ENCODE assay signal across 8 cellular contexts in the genomic region with DNA sequence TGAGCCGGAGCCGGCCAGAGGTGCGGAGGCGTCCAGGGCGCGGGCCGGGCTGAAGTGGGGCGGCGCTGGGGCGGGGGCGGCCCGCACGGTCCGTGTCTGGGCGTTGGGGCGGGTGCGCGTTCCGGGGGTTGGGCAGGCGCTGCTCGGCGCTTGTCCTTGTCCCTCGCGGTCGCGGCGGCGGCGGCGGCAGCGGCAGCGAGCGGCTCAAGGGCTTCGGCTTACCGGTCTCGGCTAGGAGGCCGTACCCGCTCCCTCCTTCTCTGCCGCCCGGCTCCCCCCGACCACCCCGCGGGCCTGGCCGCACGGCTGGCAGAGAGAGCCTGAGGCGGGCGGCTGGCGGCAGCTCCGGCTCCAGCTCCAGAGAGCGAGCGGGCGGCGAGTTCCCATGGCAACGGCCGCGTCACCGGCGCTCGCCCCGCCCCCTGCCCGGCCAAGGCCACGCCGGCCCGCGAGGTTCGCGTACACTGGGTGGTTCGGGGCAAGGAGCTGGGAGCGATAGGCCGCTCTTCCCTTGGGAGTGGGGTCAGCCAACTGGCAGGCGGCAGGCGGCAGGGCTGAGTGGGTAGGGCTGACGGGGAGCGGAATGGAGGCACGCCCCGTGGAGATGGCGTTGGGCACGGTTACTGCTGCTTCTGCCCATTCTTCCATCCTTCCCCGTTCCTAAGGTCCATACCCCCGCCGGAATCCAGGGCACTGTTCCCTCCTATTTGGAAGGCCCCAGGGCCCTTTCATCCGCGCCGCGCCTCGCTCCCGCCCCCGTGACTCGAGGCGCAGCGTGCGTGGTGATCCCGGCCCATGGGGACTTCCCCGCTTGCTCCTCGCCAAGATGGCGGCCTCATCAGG. TPM values are rescaled to one million over a fixed set of nuclear protein-coding genes. Genes with fewer than 3 reads are reported as not detected.
A peak's percentile ranks its signal among the peaks of the same experiment; 100 is the strongest.
DNase-seq lines count a peak whose midpoint lies in the region; ATAC-seq and TF ChIP-seq lines count a peak whose summit lies in the region.

A gene with protein sequence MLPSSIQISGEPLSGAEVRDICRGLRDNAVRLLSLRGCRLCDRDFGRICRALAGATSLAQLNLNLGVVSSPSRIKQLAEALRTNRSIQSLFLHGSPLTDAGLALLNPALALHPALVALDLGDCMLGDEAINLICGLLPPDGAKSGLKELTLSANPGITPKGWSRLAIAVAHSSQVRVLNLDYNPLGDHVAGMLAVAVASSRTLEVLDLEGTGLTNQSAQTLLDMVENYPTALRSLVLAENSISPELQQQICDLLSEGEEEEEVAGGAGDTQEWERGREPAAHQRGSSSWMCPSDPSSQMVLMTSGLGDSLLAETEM (minus strand): TSS at position 363 of the 843 bp plus-strand sequence. CDS start 561 bp downstream, outside the sequence.

- H3K36me3 Mint-ChIP-seq in CD8-positive, alpha-beta T cell: peaks cover 49% of the 10 kb centered on the region

- intact Hi-C loops in CD8-positive, alpha-beta T cell (cut with DNase I, micrococcal nuclease): loop anchor here (5.0 to 10.0 kb wide), 3 partner anchors 453 to 1775 kb away; a partner anchor contains a TSS
- intact Hi-C loops in heart right ventricle (cut with DNase I) (loop anchor here in 9 of 10 donors (5.0 to 10.0 kb wide), 7 partner anchors 43 to 325 kb away; a partner anchor contains a TSS), tibial artery (cut with DNase I; ENCODE audit: low total_unique reads) (loop anchor here (5.0 to 10.0 kb wide), 3 partner anchors 67 to 245 kb away; a partner anchor contains a TSS)

- peaks cover 16% of the 10 kb centered on the region for H3K27me3 Mint-ChIP-seq in CD8-positive, alpha-beta T cell (ENCODE audit: low read depth)

- TF ChIP-seq CTCF in CD8-positive, alpha-beta T cell (IDR thresholded peaks at IDR 0.05): no peak
- TF ChIP-seq CTCF in heart right ventricle (IDR thresholded peaks at IDR 0.05) (no peak), tibial artery (IDR thresholded peaks at IDR 0.05) (no peak)

- no peaks in the 10 kb centered on the region for H3K27me3 ChIP-seq in CD8-positive, alpha-beta T cell (ENCODE audit: insufficient read depth, low read length)
- no peaks in the 10 kb centered on the region for H3K27me3 ChIP-seq in adipocyte (replicated peaks; ENCODE audit: control insufficient read depth, insufficient read depth, low read length)
- peaks cover 0 to 27% (median 0%) of the 10 kb centered on the region in 7 donors for H3K27me3 ChIP-seq in heart right ventricle
- H3K27me3 ChIP-seq in tibial artery: no peaks in the 10 kb centered on the region

- CTCF ChIA-PET in CD8-positive, alpha-beta T cell (lab: Charles Lee): interaction anchor here (0.9 to 1.5 kb wide), 3 partner anchors 14 to 247 kb away, joined by 3 read pairs; a partner anchor contains a TSS

- H3K9ac ChIP-seq in adipocyte (ENCODE audit: low read length): peak within 1 kb of the TSS; percentile 59

- peak within 1 kb of the TSS; percentile 80 for H3K4me3 Mint-ChIP-seq in CD8-positive, alpha-beta T cell

- H3K36me3 ChIP-seq in CD8-positive, alpha-beta T cell (ENCODE audit: insufficient read depth, low read length): peaks cover 17% of the 10 kb centered on the region
- H3K36me3 ChIP-seq in adipocyte (ENCODE audit: control insufficient read depth, insufficient read depth, low read length, severe bottlenecking) (peaks cover 47% of the 10 kb centered on the region), heart right ventricle (peaks cover 0 to 56% (median 35%) of the 10 kb centered on the region in 9 donors), tibial artery (peaks cover 31 to 50% (median 38%) of the 10 kb centered on the region in 3 donors)

- ATAC-seq in CD8-positive, alpha-beta T cell: peak; percentile 71
- ATAC-seq in GM19467 (IDR thresholded peaks at IDR 0.05; ENCODE audit: unreplicated experiment) (peak; percentile 43), heart right ventricle (peak; percentile 75 to 90 (median 79))

- no peak within 1 kb of the TSS for H3K27ac ChIP-seq in CD8-positive, alpha-beta T cell (ENCODE audit: low read depth, low read length)
- peak within 1 kb of the TSS in 9 of 10 donors; percentile 61 to 79 (median 73) for H3K27ac ChIP-seq in heart right ventricle
- H3K27ac ChIP-seq in tibial artery: peak within 1 kb of the TSS; percentile 35 to 51

- no peak within 1 kb of the TSS for H3K27ac Mint-ChIP-seq in CD8-positive, alpha-beta T cell

- WGBS in heart right ventricle, 2 donors: 6 to 7% methylated on average over 80 to 95 of the region's 96 CpGs

- H3K9me3 Mint-ChIP-seq in CD8-positive, alpha-beta T cell: no peaks in the 10 kb centered on the region

- H3K4me3 ChIP-seq in CD8-positive, alpha-beta T cell (ENCODE audit: low read depth, low read length): peak within 1 kb of the TSS; percentile 53
- peak within 1 kb of the TSS; percentile 69 for H3K4me3 ChIP-seq in adipocyte (ENCODE audit: low read length)
- H3K4me3 ChIP-seq in heart right ventricle: peak within 1 kb of the TSS; percentile 49 to 93 (median 70)
- peak within 1 kb of the TSS; percentile 61 to 75 for H3K4me3 ChIP-seq in tibial artery

- peak; percentile 57 to 83 (median 68) for DNase-seq in CD8-positive, alpha-beta T cell
- DNase-seq in KG1 (lab: John Stamatoyannopoulos, UW) (peak; percentile 19), T follicular helper cell (ENCODE audit: low read depth) (peak; percentile 71), adipocyte (ENCODE audit: low read depth) (peak; percentile 94), heart right ventricle (peak; percentile 84 to 94), pons (ENCODE audit: low spot score) (peak; percentile 63), tibial artery (peak; percentile 78 to 93)

- POLR2A ChIA-PET in CD8-positive, alpha-beta T cell (lab: Charles Lee): interaction anchor here (0.8 to 1.5 kb wide), 6 partner anchors 8 to 526 kb away, joined by 3 to 4 read pairs (median 3); a partner anchor contains a TSS

- peaks cover 22% of the 10 kb centered on the region for H3K4me1 ChIP-seq in CD8-positive, alpha-beta T cell (ENCODE audit: insufficient read depth, low read length)
- peaks cover 9% of the 10 kb centered on the region for H3K4me1 ChIP-seq in adipocyte (ENCODE audit: control insufficient read depth, insufficient read depth, low read length)
- peaks cover 17 to 79% (median 64%) of the 10 kb centered on the region in 9 donors for H3K4me1 ChIP-seq in heart right ventricle
- peaks cover 0 to 45% (median 28%) of the 10 kb centered on the region in 4 donors for H3K4me1 ChIP-seq in tibial artery

- H3K4me1 Mint-ChIP-seq in CD8-positive, alpha-beta T cell (ENCODE audit: low read depth): peaks cover 33% of the 10 kb centered on the region

- no peaks in the 10 kb centered on the region for H3K9me3 ChIP-seq in CD8-positive, alpha-beta T cell (ENCODE audit: low read length)
- H3K9me3 ChIP-seq in adipocyte (ENCODE audit: control insufficient read depth, low read length) (no peaks in the 10 kb centered on the region), heart right ventricle (no peaks in the 10 kb centered on the region), tibial artery (no peaks in the 10 kb centered on the region)

RNA-seq across cellular contexts. Expression of the gene that starts here (rescaled TPM):
- under 1 TPM; 0.56 to 0.90 TPM for total RNA-seq in CD8-positive, alpha-beta T cell
- 1 to 10 TPM in 8 of 10 donors, under 1 TPM in 2; 0.53 to 3.8 (median 2.1) TPM for total RNA-seq in heart right ventricle
- 1 to 10 TPM in 1 of 2 donors, under 1 TPM in 1; 0.44 to 1.9 TPM for polyA plus RNA-seq in heart right ventricle

Comparison
In these comparisons a context has a peak if more than half of its experiments do, and no peak if none do; other contexts are left out.
1. Peak in DNase-seq, ATAC-seq and H3K4me3 ChIP-seq in CD8-positive, alpha-beta T cell; RNA of the gene not detected or under 1 TPM.
2. DNase-seq: peak in every context shown above with its lines; median percentile 94 in adipocyte; 89 in heart right ventricle; 86 in tibial artery; 71 in T follicular helper cell; 68 in CD8-positive, alpha-beta T cell; 63 in pons; 19 in KG1.